In genomic region chr10:117782276-117782675, GRCh38 we compare ENCODE assay signal across 1 cellular context.
TF ChIP-seq lines count a peak whose summit lies in the region.

No MANE protein-coding gene starts in this region.

TF ChIP-seq in GM23338, 12 proteins besides CTCF, POLR2A, EP300 and RAD21 (continued from another document):
- TF ChIP-seq ZNF462 (CRISPR knock-in tag; IDR thresholded peaks at IDR 0.05) (no peak), JUNB (IDR thresholded peaks at IDR 0.05; ENCODE audit: unreplicated experiment) (no peak), STAT1 (IDR thresholded peaks at IDR 0.05; ENCODE audit: unreplicated experiment) (no peak), EZH2 (IDR thresholded peaks at IDR 0.05; ENCODE audit: low read depth, unreplicated experiment) (no peak)
